Comparison of ENCODE assay signal across 22 cellular contexts in the genomic region with DNA sequence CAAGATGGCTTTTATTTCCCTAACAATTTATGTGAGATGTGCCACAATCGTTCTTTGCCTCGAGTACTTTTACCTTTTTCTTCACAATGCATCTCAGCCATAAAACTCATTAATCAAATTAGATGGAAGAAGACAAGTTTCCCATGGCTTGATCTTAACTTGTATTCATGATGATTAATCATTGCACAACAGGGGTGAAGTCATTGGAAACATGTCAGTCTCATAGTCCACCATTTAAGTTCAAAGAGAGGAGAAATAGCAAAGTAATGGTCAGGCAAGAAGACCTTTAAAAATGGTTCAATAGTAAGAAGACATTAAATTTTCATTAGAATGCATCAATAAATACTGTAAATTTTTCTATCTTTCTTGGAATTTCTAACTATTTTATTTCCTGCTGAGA.
"Had no signal": no experiment of that assay in that cellular context is flagged by ENCODE, and none has a peak within 500 bp of the region (broad histone marks: within the 10 kb centered on the region; RNA-seq: fewer than 3 reads in every experiment).

No MANE protein-coding gene starts in this region.

- H3K9me3 Mint-ChIP-seq: nephron; stimulated activated naive B cell treated with anti-CD40 and anti-IgM and Interleukin-4, amounts not matched to agents 10 μg/mL and 1 μg/mL and 100 μg/mL, for 72 hours had no signal

- H3K27me3 ChIP-seq: esophagus squamous epithelium, foreskin keratinocyte, sigmoid colon, stomach, transverse colon had no signal

- H3K4me1 ChIP-seq: esophagus squamous epithelium, foreskin keratinocyte, left ventricle myocardium inferior, psoas muscle, sigmoid colon, stomach, transverse colon had no signal

- ATAC-seq: foreskin keratinocyte; left cardiac atrium; psoas muscle; stimulated activated naive B cell treated with anti-CD40 and anti-IgM and Interleukin-4, amounts not matched to agents 10 μg/mL and 1 μg/mL and 100 μg/mL, for 72 hours had no signal

- H3K4me1 Mint-ChIP-seq: immature natural killer cell; naive B cell; nephron; stimulated activated naive B cell treated with anti-CD40 and anti-IgM and Interleukin-4, amounts not matched to agents 10 μg/mL and 1 μg/mL and 100 μg/mL, for 72 hours had no signal

- H3K27ac ChIP-seq: epithelial cell of prostate, esophagus squamous epithelium, foreskin keratinocyte, left ventricle myocardium inferior, psoas muscle, sigmoid colon, skin epidermis, stomach, thoracic aorta, transverse colon had no signal

- H3K27ac Mint-ChIP-seq: immature natural killer cell; naive B cell; nephron; stimulated activated naive B cell treated with anti-CD40 and anti-IgM and Interleukin-4, amounts not matched to agents 10 μg/mL and 1 μg/mL and 100 μg/mL, for 72 hours had no signal

- H3K27me3 Mint-ChIP-seq: naive B cell; stimulated activated naive B cell treated with anti-CD40 and anti-IgM and Interleukin-4, amounts not matched to agents 10 μg/mL and 1 μg/mL and 100 μg/mL, for 72 hours had no signal

- DNase-seq: effector memory CD4-positive, alpha-beta T cell; esophagus squamous epithelium; foreskin keratinocyte; immature natural killer cell; kidney; left cardiac atrium; left ventricle myocardium inferior; mesendoderm; naive B cell; psoas muscle; sigmoid colon; stimulated activated CD4-positive, alpha-beta T cell treated with anti-CD3 and anti-CD28 coated beads, Interleukin-2, amount 100 ng/mL, for 24 hours; stimulated activated CD4-positive, alpha-beta T cell treated with anti-CD3 and anti-CD28 coated beads, Interleukin-4, amount 100 ng/mL, for 4 hours; stimulated activated naive B cell treated with anti-CD40 and anti-IgM and Interleukin-4, amounts not matched to agents 10 μg/mL and 1 μg/mL and 100 μg/mL, for 72 hours; stomach; substantia nigra; transverse colon had no signal

- H3K36me3 ChIP-seq: esophagus squamous epithelium, left ventricle myocardium inferior, sigmoid colon, stomach, thoracic aorta, transverse colon had no signal

- H3K9me3 ChIP-seq: esophagus squamous epithelium, psoas muscle, sigmoid colon, thoracic aorta, transverse colon had no signal

- H3K36me3 Mint-ChIP-seq: immature natural killer cell; naive B cell; stimulated activated naive B cell treated with anti-CD40 and anti-IgM and Interleukin-4, amounts not matched to agents 10 μg/mL and 1 μg/mL and 100 μg/mL, for 72 hours had no signal

- H3K4me3 Mint-ChIP-seq: immature natural killer cell; naive B cell; nephron; stimulated activated naive B cell treated with anti-CD40 and anti-IgM and Interleukin-4, amounts not matched to agents 10 μg/mL and 1 μg/mL and 100 μg/mL, for 72 hours had no signal

- H3K4me3 ChIP-seq: esophagus squamous epithelium, left ventricle myocardium inferior, lung, psoas muscle, sigmoid colon, skin epidermis, stomach, thoracic aorta, transverse colon had no signal
